ENCODE assay signal across 2 cellular contexts in the genomic region with DNA sequence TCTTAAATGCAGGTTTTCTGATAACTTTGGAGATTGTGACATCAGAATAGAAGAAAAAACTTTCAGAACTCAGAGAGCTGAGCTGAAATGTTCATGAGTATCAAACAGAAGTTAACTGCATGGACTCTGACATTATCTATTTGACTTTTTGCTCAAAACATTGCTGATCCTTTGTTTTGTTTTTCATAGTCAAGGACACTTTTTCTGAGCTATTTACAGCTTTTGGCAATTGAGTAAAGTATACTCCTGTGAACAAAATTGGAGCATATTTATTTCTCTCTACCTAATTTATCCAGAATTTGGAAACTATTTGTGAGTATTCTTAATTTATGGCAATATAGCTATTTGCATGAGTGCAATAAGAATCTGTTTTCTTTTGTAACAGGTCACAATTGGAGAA.
TF ChIP-seq lines count a peak whose summit lies in the region.

No MANE protein-coding gene starts in this region.

TF ChIP-seq in HEK293, 187 proteins besides CTCF, POLR2A, EP300 and RAD21:
- TF ChIP-seq ZNF362 (tag by site-specific recombination; IDR thresholded peaks at IDR 0.05) (no peak), ZNF549 (tag by site-specific recombination; IDR thresholded peaks at IDR 0.05) (peak; percentile 60; the same call in 1 of the 2 replicates), ZNF529 (tag by site-specific recombination; IDR thresholded peaks at IDR 0.05; ENCODE audit: insufficient replicate concordance) (peak; percentile 70), OSR2 (tag by site-specific recombination; IDR thresholded peaks at IDR 0.05) (no peak), KLF16 (tag by site-specific recombination; IDR thresholded peaks at IDR 0.05) (no peak), ZNF558 (tag by site-specific recombination; IDR thresholded peaks at IDR 0.05) (peak; percentile 43; the same call in 1 of the 2 replicates), ZNF211 (tag by site-specific recombination; IDR thresholded peaks at IDR 0.05; ENCODE audit: low read depth) (0 out of 2 replicates have a peak, but pooled peaks have one; percentile 24), ZXDB (tag by site-specific recombination; IDR thresholded peaks at IDR 0.05) (no peak), ZNF626 (tag by site-specific recombination; IDR thresholded peaks at IDR 0.05) (peak; percentile 86; the same call in 1 of the 2 replicates), SETDB1 (IDR thresholded peaks at IDR 0.05; ENCODE audit: insufficient read length, low read length) (peak; percentile 97), ZNF394 (tag by site-specific recombination; IDR thresholded peaks at IDR 0.05; ENCODE audit: borderline replicate concordance) (peak; percentile 23; the same call in 1 of the 2 replicates), ZNF658 (tag by site-specific recombination; IDR thresholded peaks at IDR 0.05) (no peak), ZNF544 (tag by site-specific recombination; IDR thresholded peaks at IDR 0.05) (0 out of 2 replicates have a peak, but pooled peaks have one; percentile 54)
- TF ChIP-seq, protein P1, sequence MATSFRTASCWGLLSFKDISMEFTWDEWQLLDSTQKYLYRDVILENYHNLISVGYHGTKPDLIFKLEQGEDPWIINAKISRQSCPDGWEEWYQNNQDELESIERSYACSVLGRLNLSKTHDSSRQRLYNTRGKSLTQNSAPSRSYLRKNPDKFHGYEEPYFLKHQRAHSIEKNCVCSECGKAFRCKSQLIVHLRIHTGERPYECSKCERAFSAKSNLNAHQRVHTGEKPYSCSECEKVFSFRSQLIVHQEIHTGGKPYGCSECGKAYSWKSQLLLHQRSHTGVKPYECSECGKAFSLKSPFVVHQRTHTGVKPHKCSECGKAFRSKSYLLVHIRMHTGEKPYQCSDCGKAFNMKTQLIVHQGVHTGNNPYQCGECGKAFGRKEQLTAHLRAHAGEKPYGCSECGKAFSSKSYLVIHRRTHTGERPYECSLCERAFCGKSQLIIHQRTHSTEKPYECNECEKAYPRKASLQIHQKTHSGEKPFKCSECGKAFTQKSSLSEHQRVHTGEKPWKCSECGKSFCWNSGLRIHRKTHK (tag by site-specific recombination; IDR thresholded peaks at IDR 0.05): 0 out of 2 replicates have a peak, but pooled peaks have one; percentile 38
- TF ChIP-seq, protein P2, sequence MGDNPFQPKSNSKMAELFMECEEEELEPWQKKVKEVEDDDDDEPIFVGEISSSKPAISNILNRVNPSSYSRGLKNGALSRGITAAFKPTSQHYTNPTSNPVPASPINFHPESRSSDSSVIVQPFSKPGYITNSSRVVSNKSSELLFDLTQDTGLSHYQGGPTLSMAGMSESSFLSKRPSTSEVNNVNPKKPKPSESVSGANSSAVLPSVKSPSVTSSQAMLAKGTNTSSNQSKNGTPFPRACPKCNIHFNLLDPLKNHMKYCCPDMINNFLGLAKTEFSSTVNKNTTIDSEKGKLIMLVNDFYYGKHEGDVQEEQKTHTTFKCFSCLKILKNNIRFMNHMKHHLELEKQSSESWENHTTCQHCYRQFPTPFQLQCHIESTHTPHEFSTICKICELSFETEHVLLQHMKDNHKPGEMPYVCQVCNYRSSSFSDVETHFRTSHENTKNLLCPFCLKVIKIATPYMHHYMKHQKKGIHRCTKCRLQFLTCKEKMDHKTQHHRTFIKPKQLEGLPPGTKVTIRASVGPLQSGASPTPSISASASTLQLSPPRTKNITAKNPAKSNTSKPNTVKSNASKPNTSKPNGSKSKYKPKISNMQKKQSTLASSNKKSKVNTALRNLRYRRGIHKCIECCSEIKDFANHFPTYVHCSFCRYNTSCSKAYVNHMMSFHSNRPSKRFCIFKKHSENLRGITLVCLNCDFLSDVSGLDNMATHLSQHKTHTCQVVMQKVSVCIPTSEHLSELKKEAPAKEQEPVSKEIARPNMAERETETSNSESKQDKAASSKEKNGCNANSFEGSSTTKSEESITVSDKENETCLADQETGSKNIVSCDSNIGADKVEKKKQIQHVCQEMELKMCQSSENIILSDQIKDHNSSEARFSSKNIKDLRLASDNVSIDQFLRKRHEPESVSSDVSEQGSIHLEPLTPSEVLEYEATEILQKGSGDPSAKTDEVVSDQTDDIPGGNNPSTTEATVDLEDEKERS (tag by site-specific recombination; IDR thresholded peaks at IDR 0.05): 0 out of 2 replicates have a peak, but pooled peaks have one; percentile 22
TF ChIP-seq in HEK293: peak in this region for 10.

TF ChIP-seq in HepG2, 621 proteins besides CTCF, POLR2A, EP300 and RAD21:
- TF ChIP-seq TOPORS (CRISPR knock-in tag; IDR thresholded peaks at IDR 0.05): peak; percentile 57; the same call in 1 of the 2 replicates
- no peak for TF ChIP-seq CAMTA2 (CRISPR knock-in tag; IDR thresholded peaks at IDR 0.05; ENCODE audit: borderline replicate concordance)
- no peak for TF ChIP-seq ZSCAN22 (CRISPR knock-in tag; IDR thresholded peaks at IDR 0.05)
- TF ChIP-seq ZNF335 (CRISPR knock-in tag; IDR thresholded peaks at IDR 0.05): no peak
